21 cellular contexts compared by ENCODE assay signal in the genomic region with DNA sequence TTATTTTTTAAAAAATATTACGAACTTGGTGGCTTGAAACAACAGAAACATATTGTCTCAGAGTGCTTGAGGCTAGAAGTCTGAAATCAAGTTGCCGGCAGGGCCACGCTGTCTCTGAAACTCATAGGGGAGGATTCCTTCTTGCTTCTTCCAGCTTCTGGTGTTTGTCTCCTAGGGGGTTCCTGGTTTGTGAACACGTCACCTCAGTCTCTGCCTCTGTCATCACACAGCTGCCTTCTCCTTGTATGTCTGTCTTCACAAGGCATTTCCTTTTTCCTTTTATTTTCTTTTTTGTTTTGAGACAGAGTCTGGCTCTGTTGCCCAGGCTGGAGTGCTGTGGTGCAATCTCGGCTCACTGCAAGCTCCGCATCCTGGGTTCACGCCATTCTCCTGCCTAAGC. TPM values are rescaled to one million over a fixed set of nuclear protein-coding genes. Genes with fewer than 3 reads are reported as not detected.
DNase-seq lines count a peak whose midpoint lies in the region; ATAC-seq and TF ChIP-seq lines count a peak whose summit lies in the region.
"Had no signal": no experiment of that assay in that cellular context is flagged by ENCODE, and none has a peak within 500 bp of the region (broad histone marks: within the 10 kb centered on the region; RNA-seq: fewer than 3 reads in every experiment).

No MANE protein-coding gene starts in this region.

- CTCF ChIA-PET in WTC11 (lab: Charles Lee) = interaction anchor here (1.4 kb wide), 1 partner anchor 21 kb away, joined by 4 read pairs; no protein-coding TSS in a partner anchor

- DNase-seq in left ventricle myocardium superior (no peak), right atrium auricular region (ENCODE audit: low spot score) (no peak), WTC11 (ENCODE audit: low spot score) (no peak), left lung (peak in 1 of 2 donors; percentile 26), NCI-H2171 (lab: John Stamatoyannopoulos, UW) (no peak), type B pancreatic cell (ENCODE audit: extremely low spot score, unreplicated experiment) (no peak), NCI-H1417 (lab: John Stamatoyannopoulos, UW) (no peak)
- DNase-seq: CD4-positive, CD25-positive, alpha-beta regulatory T cell; EL; GF-D8; MG63; NCI-H1092 treated with DMSO at 0.1 percent for 48 hours; NCI-H2029 treated with DMSO at 0.1 percent for 48 hours; NCI-H446; NCI-H526; PC-3; RPMI8226; SIG-M5; SK-N-SH had no signal

- H3K27ac ChIP-seq in right atrium auricular region = no peak overlapping the region
- H3K27ac ChIP-seq in left lung = no peak overlapping the region
- H3K27ac ChIP-seq: A549 had no signal

- peak; percentile 26 for ATAC-seq in left ventricle myocardium superior
- ATAC-seq in WTC11 = no peak
- ATAC-seq in left lung = peak; percentile 49
- ATAC-seq: A549, PC-3 had no signal

- POLR2A ChIA-PET in WTC11 (lab: Charles Lee) = no interaction called here

- intact Hi-C loops in left ventricle myocardium superior (cut with micrococcal nuclease) = no loop called here
- intact Hi-C loops in left lung (cut with DNase I) = no loop called here

- H3K9me3 Mint-ChIP-seq in WTC11 (no peaks in the 10 kb centered on the region), type B pancreatic cell (no peaks in the 10 kb centered on the region)
- H3K9me3 Mint-ChIP-seq: CD4-positive, CD25-positive, alpha-beta regulatory T cell had no signal

- H3K4me3 ChIP-seq in right atrium auricular region = no peak overlapping the region
- no peak overlapping the region for H3K4me3 ChIP-seq in left lung
- H3K4me3 ChIP-seq: A549, MG63 had no signal

- no peaks in the 10 kb centered on the region for H3K27me3 ChIP-seq in right atrium auricular region
- no peaks in the 10 kb centered on the region for H3K27me3 ChIP-seq in left lung
- H3K27me3 ChIP-seq: MG63 had no signal

- H3K9me3 ChIP-seq in right atrium auricular region (no peaks in the 10 kb centered on the region), left lung (no peaks in the 10 kb centered on the region)
- H3K9me3 ChIP-seq: A549, MG63, SK-N-SH had no signal

- H3K4me1 Mint-ChIP-seq in WTC11 = no peaks in the 10 kb centered on the region
- H3K4me1 Mint-ChIP-seq in type B pancreatic cell (ENCODE audit: unreplicated experiment) = no peaks in the 10 kb centered on the region
- H3K4me1 Mint-ChIP-seq: CD4-positive, CD25-positive, alpha-beta regulatory T cell had no signal

- H3K27ac Mint-ChIP-seq in WTC11 = no peak overlapping the region
- no peak overlapping the region for H3K27ac Mint-ChIP-seq in type B pancreatic cell
- H3K27ac Mint-ChIP-seq: B cell; CD4-positive, CD25-positive, alpha-beta regulatory T cell had no signal

- H3K36me3 ChIP-seq in right atrium auricular region = no peaks in the 10 kb centered on the region
- H3K36me3 ChIP-seq in left lung = no peaks in the 10 kb centered on the region

- H3K27me3 Mint-ChIP-seq in WTC11 (ENCODE audit: low read depth) (no peaks in the 10 kb centered on the region), type B pancreatic cell (no peaks in the 10 kb centered on the region)
- H3K27me3 Mint-ChIP-seq: B cell had no signal

- H3K36me3 Mint-ChIP-seq in WTC11 (peaks cover 2% of the 10 kb centered on the region), type B pancreatic cell (no peaks in the 10 kb centered on the region)
- H3K36me3 Mint-ChIP-seq: CD4-positive, CD25-positive, alpha-beta regulatory T cell had no signal

- TF ChIP-seq CTCF in right atrium auricular region (IDR thresholded peaks at IDR 0.05) (no peak), WTC11 (IDR thresholded peaks at IDR 0.05) (no peak), left lung (IDR thresholded peaks at IDR 0.05) (no peak), type B pancreatic cell (conservative IDR thresholded peaks at IDR 0.05) (no peak)

- H3K4me1 ChIP-seq in right atrium auricular region (no peaks in the 10 kb centered on the region), left lung (peaks cover 0 to 19% of the 10 kb centered on the region in 2 donors)
- H3K4me1 ChIP-seq: A549 had no signal

- H3K4me3 Mint-ChIP-seq in WTC11 = no peak overlapping the region
- no peak overlapping the region for H3K4me3 Mint-ChIP-seq in type B pancreatic cell
- H3K4me3 Mint-ChIP-seq: B cell; CD4-positive, CD25-positive, alpha-beta regulatory T cell had no signal

TF ChIP-seq in WTC11, 78 proteins besides CTCF, POLR2A, EP300 and RAD21:
- TF ChIP-seq, protein P1, sequence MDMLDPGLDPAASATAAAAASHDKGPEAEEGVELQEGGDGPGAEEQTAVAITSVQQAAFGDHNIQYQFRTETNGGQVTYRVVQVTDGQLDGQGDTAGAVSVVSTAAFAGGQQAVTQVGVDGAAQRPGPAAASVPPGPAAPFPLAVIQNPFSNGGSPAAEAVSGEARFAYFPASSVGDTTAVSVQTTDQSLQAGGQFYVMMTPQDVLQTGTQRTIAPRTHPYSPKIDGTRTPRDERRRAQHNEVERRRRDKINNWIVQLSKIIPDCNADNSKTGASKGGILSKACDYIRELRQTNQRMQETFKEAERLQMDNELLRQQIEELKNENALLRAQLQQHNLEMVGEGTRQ (CRISPR knock-in tag; IDR thresholded peaks at IDR 0.05) = no peak
- 0 out of 2 replicates have a peak, but pooled peaks have one; percentile 20 for TF ChIP-seq ZNF121 (CRISPR knock-in tag; IDR thresholded peaks at IDR 0.05)

RNA-seq across cellular contexts. Expression of a gene that starts 12.7 kb away (rescaled TPM):
- total RNA-seq in left ventricle myocardium superior = 16.7 TPM
- total RNA-seq in right atrium auricular region = 10 to 100 TPM; 20.0 to 23.0 TPM
- 44.9 to 50.8 TPM (median 49.6 TPM) in 3 replicates for total RNA-seq in WTC11 (2021)
- 10 to 100 TPM; 48.2 to 60.5 TPM for total RNA-seq in left lung
- total RNA-seq in type B pancreatic cell (ENCODE audit: low replicate concordance) = 29.1 and 40.6 TPM in 2 replicates

RNA-seq across cellular contexts. Expression of a gene that starts 27.7 kb away (rescaled TPM):
- 79.0 TPM for total RNA-seq in left ventricle myocardium superior
- total RNA-seq in right atrium auricular region = 10 to 100 TPM; 51.4 to 66.9 TPM
- total RNA-seq in WTC11 (2021) = 300 to 361 TPM (median 304 TPM) in 3 replicates
- 100 to 1,000 TPM in 1 of 2 donors, 10 to 100 TPM in 1; 91.4 to 131 TPM for total RNA-seq in left lung
- 178 and 183 TPM in 2 replicates for total RNA-seq in type B pancreatic cell (ENCODE audit: low replicate concordance)
